Comparison of ENCODE assay signal across 36 cellular contexts in the genomic region with DNA sequence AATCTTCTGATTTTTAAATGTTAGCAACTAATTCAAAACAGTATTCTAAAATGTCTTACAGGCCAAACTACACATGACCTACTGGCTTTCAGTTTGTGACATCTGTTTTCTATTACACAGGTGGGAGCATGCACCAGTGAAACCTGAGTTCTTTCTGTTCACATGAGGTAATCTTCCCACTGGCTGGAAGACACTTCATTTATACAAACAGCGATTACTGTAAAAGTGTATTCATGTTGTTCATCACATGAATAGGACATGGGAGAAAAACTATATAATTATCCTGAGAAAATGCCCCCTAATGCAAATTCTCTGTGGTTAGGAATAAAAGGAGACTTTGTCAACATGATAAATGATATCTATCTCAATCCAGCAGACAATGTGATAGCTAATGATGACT. TPM values are rescaled to one million over a fixed set of nuclear protein-coding genes. Genes with fewer than 3 reads are reported as not detected.
DNase-seq lines count a peak whose midpoint lies in the region; ATAC-seq and TF ChIP-seq lines count a peak whose summit lies in the region.
"Had no signal": no experiment of that assay in that cellular context is flagged by ENCODE, and none has a peak within 500 bp of the region (broad histone marks: within the 10 kb centered on the region; RNA-seq: fewer than 3 reads in every experiment).

No MANE protein-coding gene starts in this region.

- 91% methylated on average over 1 of the region's 1 CpG for WGBS in right lobe of liver (ENCODE audit: insufficient coverage, low coverage, low lambda C conversion rate, missing lambda C conversion rate)

- no peak overlapping the region for H3K27ac ChIP-seq in right lobe of liver
- H3K27ac ChIP-seq: 22Rv1, gastroesophageal sphincter, lower lobe of right lung, neutrophil, PC-9, prostate gland had no signal

- intact Hi-C loops in right lobe of liver (cut with DNase I): no loop called here

- no peak for TF ChIP-seq CTCF in right lobe of liver (IDR thresholded peaks at IDR 0.05)

- H3K9me3 ChIP-seq in right lobe of liver: no peaks in the 10 kb centered on the region
- H3K9me3 ChIP-seq: gastroesophageal sphincter, lower lobe of right lung, neutrophil, prostate gland had no signal

- H3K36me3 ChIP-seq in right lobe of liver: no peaks in the 10 kb centered on the region
- H3K36me3 ChIP-seq: gastroesophageal sphincter, lower lobe of right lung, neutrophil, prostate gland had no signal

- DNase-seq in DMS 273 (lab: John Stamatoyannopoulos, UW; ENCODE audit: unreplicated experiment) (peak; percentile 12), DMS 273 treated with DMSO at 0.1 percent for 48 hours (lab: John Stamatoyannopoulos, UW) (no peak), NCI-H748 (lab: John Stamatoyannopoulos, UW; ENCODE audit: unreplicated experiment) (peak; percentile 99), right lobe of liver (no peak), COR-L47 (lab: John Stamatoyannopoulos, UW) (no peak)
- no peak for DNase-seq in stimulated activated naive CD4-positive, alpha-beta T cell treated with Interleukin-2 at 50 U/mL for 16 hours (lab: John Stamatoyannopoulos, UW)
- DNase-seq: activated CD8-positive, alpha-beta memory T cell treated with anti-CD3 and anti-CD28 coated beads, Interleukin-2, amount 10 ng/mL, durations not matched to agents 7 days and 5 days; activated gamma-delta T cell treated with Interleukin-2 at 50 U/mL for 16 hours; activated naive CD8-positive, alpha-beta T cell treated with anti-CD3 and anti-CD28 coated beads, Interleukin-2, amount 10 ng/mL, durations not matched to agents 7 days and 5 days; activated T-cell treated with anti-CD3 and anti-CD28 coated beads, Interleukin-2, amount 50 U/mL, for 48 hours; aorta; effector CD4-positive, alpha-beta T cell; HFFc6; KG1; kidney glomerular epithelial cell; lower lobe of right lung; naive thymus-derived CD4-positive, alpha-beta T cell; NCI-H1436; NCI-H2107; NCI-H345; NK-92 treated with Interleukin-12 subunit alpha and Interleukin-12 subunit beta, amount 100 ng/mL, for 24 hours; PC-9; stimulated activated CD4-positive, alpha-beta T cell treated with anti-CD3 and anti-CD28 coated beads, Interleukin-4, amount 100 ng/mL, for 24 hours; T-helper 2 cell; trophoblast cell had no signal

- no peaks in the 10 kb centered on the region for H3K27me3 ChIP-seq in right lobe of liver
- H3K27me3 ChIP-seq: gastroesophageal sphincter, neutrophil had no signal

- H3K4me3 ChIP-seq in right lobe of liver: no peak overlapping the region
- H3K4me3 ChIP-seq: gastroesophageal sphincter, GM23338, lower lobe of right lung, PC-9, prostate gland had no signal

- no peak for TF ChIP-seq POLR2A in right lobe of liver (IDR thresholded peaks at IDR 0.05)

- H3K4me1 ChIP-seq in right lobe of liver: no peaks in the 10 kb centered on the region
- H3K4me1 ChIP-seq: gastroesophageal sphincter, lower lobe of right lung, prostate gland had no signal

- peak; percentile 63 for ATAC-seq in HG02870 (IDR thresholded peaks at IDR 0.05; ENCODE audit: unreplicated experiment)
- ATAC-seq in right lobe of liver: no peak
- no peak for ATAC-seq in HG03095 (IDR thresholded peaks at IDR 0.05; ENCODE audit: unreplicated experiment)
- ATAC-seq: activated CD8-positive, alpha-beta memory T cell treated with anti-CD3 and anti-CD28 coated beads, Interleukin-2, amount 10 ng/mL, durations not matched to agents 7 days and 5 days; gastroesophageal sphincter; GM23338; lower lobe of right lung; naive thymus-derived CD4-positive, alpha-beta T cell; Right ventricle myocardium inferior had no signal

RNA-seq across cellular contexts. Expression of a gene that starts 11.1 kb away (rescaled TPM):
- total RNA-seq in right lobe of liver: 1 to 10 TPM; 3.7 to 6.5 (median 5.0) TPM
- total RNA-seq: Daoy, fibroblast of lung, HFFc6, MCF 10A, PC-9 had no signal

RNA-seq across cellular contexts. Expression of a gene that starts 44.7 kb away (rescaled TPM):
- total RNA-seq in right lobe of liver: 10 to 100 TPM in 2 of 6 experiments, 1 to 10 TPM in 4; 3.5 to 12.5 (median 8.5) TPM
- total RNA-seq: HFFc6 had no signal

Comparison
In these comparisons a context has a peak if more than half of its experiments do, and no peak if none do; other contexts are left out.
1. DNase-seq: peak in DMS 273 (single experiment) and NCI-H748 (single experiment); none in DMS 273 treated with DMSO at 0.1 percent for 48 hours (single experiment), right lobe of liver (0 of 3), stimulated activated naive CD4-positive, alpha-beta T cell treated with Interleukin-2 at 50 U/mL for 16 hours (single experiment) and COR-L47 (single experiment).